In the genomic region with DNA sequence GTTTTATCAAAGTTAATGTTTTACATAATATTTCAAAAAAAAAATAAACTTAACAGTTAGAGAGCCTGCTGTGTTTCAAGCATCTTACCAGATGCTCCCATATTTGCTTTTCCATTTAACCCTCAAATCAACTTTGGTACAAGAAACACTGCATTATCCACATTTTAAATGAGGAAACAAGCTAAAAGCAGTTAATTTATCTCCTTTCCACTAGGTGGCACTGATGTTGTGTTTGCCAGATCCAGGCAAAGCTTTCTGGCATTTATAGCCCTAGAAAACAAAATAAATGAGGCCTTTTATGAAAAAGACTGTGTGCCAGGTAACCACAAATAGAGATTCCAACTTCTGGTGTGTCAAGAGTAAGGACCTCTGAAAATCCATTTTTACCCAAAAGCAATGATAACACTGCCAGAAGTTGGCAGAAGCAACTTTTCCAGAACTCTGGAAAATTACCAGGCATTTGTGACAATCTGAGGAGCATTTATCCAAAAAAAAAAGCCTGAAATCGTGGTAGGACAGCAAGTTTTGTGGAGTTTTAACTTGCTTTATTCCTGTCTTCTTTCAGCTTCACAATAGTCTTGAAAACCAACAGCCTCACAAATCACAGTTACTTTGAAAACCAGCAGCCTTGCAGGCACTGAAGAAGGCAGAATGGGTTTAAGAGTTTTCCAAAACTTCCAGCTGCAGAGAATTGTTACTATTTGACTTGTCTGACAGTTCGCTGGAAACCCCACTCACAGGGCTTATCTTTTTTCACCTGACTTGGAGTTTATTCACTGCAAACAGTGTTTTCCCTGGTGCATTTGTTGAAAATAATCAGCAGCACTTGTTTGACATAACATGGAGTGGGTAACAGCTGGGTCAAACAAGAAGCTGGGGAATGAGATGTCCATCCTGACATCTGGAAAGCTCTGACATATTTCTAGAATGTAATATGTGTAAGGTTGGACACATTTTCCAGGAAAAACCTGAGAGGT, we compare ENCODE assay signal across 1 cellular context.
TF ChIP-seq lines count a peak whose summit lies in the region.

No MANE protein-coding gene starts in this region.

TF ChIP-seq in H1, 55 proteins besides CTCF, POLR2A, EP300 and RAD21:
- TF ChIP-seq CBX5 (IDR thresholded peaks at IDR 0.05; ENCODE audit: low read depth, low read length): no peak
TF ChIP-seq in H1: peak in this region for 0.
